In genomic region chr7:35694161-35694783, GRCh38 we compare ENCODE assay signal across 8 cellular contexts. TPM values are rescaled to one million over a fixed set of nuclear protein-coding genes. Genes with fewer than 3 reads are reported as not detected.
A peak's percentile ranks its signal among the peaks of the same experiment; 100 is the strongest.
DNase-seq lines count a peak whose midpoint lies in the region; ATAC-seq and TF ChIP-seq lines count a peak whose summit lies in the region.

No MANE protein-coding gene starts in this region.

- peak overlapping the region; percentile 51 for H2BK120ac ChIP-seq in IMR-90 (ENCODE audit: low read depth, low read length)

- peak overlapping the region; percentile 78 to 88; a peak in 3 of 4 replicates for H4K8ac ChIP-seq in IMR-90 (ENCODE audit: low read depth in 2 of 2, low read length in 2 of 2)

- H3K4ac ChIP-seq in IMR-90 (ENCODE audit: low read depth, low read length), result peak overlapping the region; percentile 90

- TF ChIP-seq RAD21 in IMR-90 (IDR thresholded peaks at IDR 0.05; ENCODE audit: low read length), result no peak

- peaks cover 9% of the 10 kb centered on the region for H3K9me3 Mint-ChIP-seq in glutamatergic neuron (ENCODE audit: unreplicated experiment)

- H3K27ac Mint-ChIP-seq in glutamatergic neuron (ENCODE audit: unreplicated experiment), result peak overlapping the region; percentile 92

- peak overlapping the region; percentile 73 for H3K56ac ChIP-seq in IMR-90 (ENCODE audit: extremely low read depth, insufficient read depth, low read length)

- H3K79me1 ChIP-seq in IMR-90 (ENCODE audit: low read depth in 1 of 2, low read length in 2 of 2), result peaks cover 13 to 68% of the 10 kb centered on the region in 2 experiments

- 1% methylated on average over 26 of the region's 41 CpGs; no CpG with 5 or more reads in 1 of the 2 experiments for whole genome bisulfite sequencing in IMR-90 (ENCODE audit: extremely low coverage in 2 of 2, insufficient read length in 1 of 2), 2 experiments
- 1% methylated on average over 24 to 41 of the region's 41 CpGs for WGBS in psoas muscle, 3 donors

- POLR2A ChIA-PET in IMR-90 (lab: Charles Lee; ENCODE audit: unreplicated experiment), result no interaction called here

- no peaks in the 10 kb centered on the region for H3K36me3 Mint-ChIP-seq in glutamatergic neuron (ENCODE audit: unreplicated experiment)

- no peak for TF ChIP-seq POLR2A in IMR-90 (IDR thresholded peaks at IDR 0.05; ENCODE audit: low read depth, low read length)

- peaks cover 12% of the 10 kb centered on the region for H3K4me1 ChIP-seq in IMR-90 (ENCODE audit: control insufficient read depth, insufficient read depth, low read length)
- H3K4me1 ChIP-seq in psoas muscle, result peaks cover 33% of the 10 kb centered on the region

- BruUV-seq in IMR-90 (replicated peaks; lab: Mats Ljungman, UMichigan), result TSS peak; percentile 63

- ATAC-seq in GM21528 (IDR thresholded peaks at IDR 0.05; ENCODE audit: low FRiP score, unreplicated experiment), result peak; percentile 14
- peak; percentile 26 for ATAC-seq in IMR-90 (ENCODE audit: low read depth)
- peak; percentile 19 to 49 (median 43) for ATAC-seq in psoas muscle

- H2BK5ac ChIP-seq in IMR-90 (ENCODE audit: low read depth, low read length, poor library complexity, severe bottlenecking), result peak overlapping the region; percentile 93

- H3K4me1 Mint-ChIP-seq in glutamatergic neuron (ENCODE audit: low read depth, unreplicated experiment), result peaks cover 28% of the 10 kb centered on the region

- H3K27me3 ChIP-seq in IMR-90 (ENCODE audit: control insufficient read depth, insufficient read depth, low read length), result no peaks in the 10 kb centered on the region
- H3K27me3 ChIP-seq in psoas muscle (ENCODE audit: insufficient read depth in 3 of 3, low read length in 2 of 3), result no peaks in the 10 kb centered on the region

- intact Hi-C loops in IMR-90 (cut with micrococcal nuclease) (loop anchor here (5.0 kb wide), 1 partner anchor 47 kb away; no protein-coding TSS in a partner anchor), psoas muscle (cut with DNase I) (loop anchor here (10.0 kb wide), 3 partner anchors 49 to 601 kb away; no protein-coding TSS in a partner anchor)

- H3K27ac ChIP-seq in IMR-90 (ENCODE audit: insufficient read depth, low read length), result peak overlapping the region; percentile 87
- peak overlapping the region; percentile 96 for H3K27ac ChIP-seq in psoas muscle

- in situ Hi-C loops in IMR-90 (cut with MboI; ENCODE audit: low sequenced_read_pairs), result no loop called here

- dilution Hi-C loops in IMR-90 (cut with HindIII; ENCODE audit: low sequenced_read_pairs, unreplicated experiment), result no loop called here

- peak overlapping the region; percentile 99 for H3K9ac ChIP-seq in IMR-90 (ENCODE audit: low read depth, low read length)

- peak; percentile 35 for DNase-seq in EL
- peak; percentile 4 for DNase-seq in IMR-90
- DNase-seq in activated CD8-positive, alpha-beta memory T cell treated with anti-CD3 and anti-CD28 coated beads, Interleukin-2, amount 50 U/mL, for 48 hours, result peak; percentile 67
- DNase-seq in glutamatergic neuron, result peak; percentile 71
- no peak for DNase-seq in psoas muscle
- no peak for DNase-seq in SK-N-DZ (ENCODE audit: low spot score)
- DNase-seq in epidermal melanocyte (ENCODE audit: insufficient read length, low spot score), result no peak

- peaks cover 12% of the 10 kb centered on the region for H3K9me1 ChIP-seq in IMR-90 (ENCODE audit: insufficient read depth, low read length)

- H2AK9ac ChIP-seq in IMR-90 (replicated peaks; ENCODE audit: low read depth, low read length, poor library complexity), result peak overlapping the region; percentile 74

- peak overlapping the region; percentile 88 for H3K23ac ChIP-seq in IMR-90 (ENCODE audit: low read depth, low read length)

- peak overlapping the region; percentile 29; the same call in 1 of the 3 replicates for H2BK15ac ChIP-seq in IMR-90 (ENCODE audit: low read depth, low read length)

- H3K36me3 ChIP-seq in IMR-90 (ENCODE audit: control insufficient read depth, insufficient read depth, low read length), result no peaks in the 10 kb centered on the region; the same call in 1 of the 2 replicates
- H3K36me3 ChIP-seq in psoas muscle (ENCODE audit: insufficient read depth in 1 of 2, low read depth in 1 of 2), result no peaks in the 10 kb centered on the region

- H4K5ac ChIP-seq in IMR-90 (ENCODE audit: low read depth, low read length), result peak overlapping the region; percentile 71

- H3K4me3 ChIP-seq in IMR-90 (ENCODE audit: insufficient read depth, low read depth, low read length) (peak overlapping the region; percentile 83), psoas muscle (peak overlapping the region; percentile 96)

- peak overlapping the region; percentile 68 for H3K18ac ChIP-seq in IMR-90 (ENCODE audit: low read depth, low read length)

- peak overlapping the region; percentile 95 for H2AFZ ChIP-seq in IMR-90 (replicated peaks; ENCODE audit: low read length, poor library complexity)

- H4K20me1 ChIP-seq in IMR-90 (ENCODE audit: insufficient read depth, low read length), result peaks cover 12% of the 10 kb centered on the region; the same call in 1 of the 2 replicates

- H3K4me2 ChIP-seq in IMR-90 (ENCODE audit: low read depth, low read length), result peak overlapping the region; percentile 81

- no peak overlapping the region for H2BK20ac ChIP-seq in IMR-90 (ENCODE audit: low read depth, low read length)

- peak overlapping the region; percentile 20 for H4K91ac ChIP-seq in IMR-90 (ENCODE audit: insufficient read depth, low read depth, low read length)

- TF ChIP-seq CTCF in IMR-90 (conservative IDR thresholded peaks at IDR 0.05; ENCODE audit: low read depth, low read length) (no peak), glutamatergic neuron (IDR thresholded peaks at IDR 0.05; ENCODE audit: partially characterized antibody, unreplicated experiment) (no peak), psoas muscle (IDR thresholded peaks at IDR 0.05) (no peak)

- H3K4me3 Mint-ChIP-seq in glutamatergic neuron (ENCODE audit: unreplicated experiment), result peak overlapping the region; percentile 95

- peak overlapping the region; percentile 93 for H2AK5ac ChIP-seq in IMR-90 (ENCODE audit: low read depth, low read length)

- H3K27me3 Mint-ChIP-seq in glutamatergic neuron (ENCODE audit: unreplicated experiment), result peaks cover 6% of the 10 kb centered on the region

- CTCF ChIA-PET in IMR-90 (lab: Yijun Ruan, JAX), result no interaction called here

- H3K9me3 ChIP-seq in IMR-90 (ENCODE audit: control insufficient read depth, insufficient read depth, low read length) (no peaks in the 10 kb centered on the region), psoas muscle (no peaks in the 10 kb centered on the region)

- H3K14ac ChIP-seq in IMR-90 (replicated peaks; ENCODE audit: low read depth, low read length), result peak overlapping the region; percentile 98

TF ChIP-seq in IMR-90, 13 proteins besides CTCF, POLR2A, EP300 and RAD21:
- TF ChIP-seq BHLHE40 (IDR thresholded peaks at IDR 0.05; ENCODE audit: low read depth, low read length), result no peak
- TF ChIP-seq NFE2L2 (IDR thresholded peaks at IDR 0.05; ENCODE audit: low read depth, low read length), result no peak
- no peak for TF ChIP-seq RFX5 (IDR thresholded peaks at IDR 0.05; ENCODE audit: low read depth, low read length)

RNA-seq across cellular contexts. Expression of gene HERPUD2, which starts 0.7 kb away (rescaled TPM):
- total RNA-seq in IMR-90 (2012; rRNA removed) (18.3 and 22.2 TPM in 2 replicates), glutamatergic neuron (ENCODE audit: unreplicated experiment) (28.2 TPM), psoas muscle (10 to 100 TPM; 12.5 to 21.5 (median 16.4) TPM)
- polyA plus RNA-seq in IMR-90 (2012; rRNA removed) (26.8 and 27.2 TPM in 2 replicates), psoas muscle (10 to 100 TPM in 2 of 3 donors, 1 to 10 TPM in 1; 7.9 to 10.2 (median 10.0) TPM)
- 7.9 and 15.9 TPM in 2 replicates for polyA plus RNA-seq in IMR-90 (2012; cell fraction: cytosol; rRNA removed)
- 11.7 and 13.3 TPM in 2 replicates for polyA plus RNA-seq in IMR-90 (2012; cell fraction: nucleus; rRNA removed; ENCODE audit: low replicate concordance)
- polyA plus RNA-seq in SK-N-DZ (2014; cell fraction: cytosol; rRNA removed), result 15.9 and 19.4 TPM in 2 replicates
- 8.6 and 11.9 TPM in 2 replicates for polyA plus RNA-seq in SK-N-DZ (2014; cell fraction: nucleus; rRNA removed)

Comparison
In these comparisons a context has a peak if more than half of its experiments do, and no peak if none do; other contexts are left out.
1. DNase-seq: peak in EL (single experiment), IMR-90 (single experiment), activated CD8-positive, alpha-beta memory T cell treated with anti-CD3 and anti-CD28 coated beads, Interleukin-2, amount 50 U/mL, for 48 hours (single experiment) and glutamatergic neuron (single experiment); none in psoas muscle (0 of 2), SK-N-DZ (single experiment) and epidermal melanocyte (single experiment).
2. Peak in every context shown above with its lines, with median percentiles within 50 percentile points of each other: ATAC-seq.